Comparison of ENCODE assay signal across 24 cellular contexts in genomic region chr4:140247237-140247636, GRCh38.
"Had no signal": no experiment of that assay in that cellular context is flagged by ENCODE, and none has a peak within 500 bp of the region (broad histone marks: within the 10 kb centered on the region; RNA-seq: fewer than 3 reads in every experiment).

No MANE protein-coding gene starts in this region.

- DNase-seq: activated CD4-positive, alpha-beta memory T cell treated with anti-CD3 and anti-CD28 coated beads, Interleukin-2, amount 10 ng/mL, durations not matched to agents 7 days and 5 days; activated CD4-positive, alpha-beta T cell treated with anti-CD3 and anti-CD28 coated beads, Interleukin-2, amount 10 ng/mL, durations not matched to agents 7 days and 5 days; activated CD4-positive, CD25-positive, alpha-beta regulatory T cell; activated gamma-delta T cell treated with Interleukin-2 at 50 U/mL for 16 hours; activated naive CD4-positive, alpha-beta T cell treated with anti-CD3 and anti-CD28 coated beads, Interleukin-2, amount 10 ng/mL, durations not matched to agents 7 days and 5 days; activated naive CD8-positive, alpha-beta T cell treated with anti-CD3 and anti-CD28 coated beads for 36 hours; activated T-cell treated with anti-CD3 and anti-CD28 coated beads for 4 hours; activated T-cell treated with anti-CD3 and anti-CD28 coated beads, Interleukin-2, amount 50 U/mL, for 48 hours; brain microvascular endothelial cell; MM.1S; NCI-H1092 treated with DMSO at 0.1 percent for 48 hours; NCI-H1417 treated with DMSO at 0.1 percent for 48 hours; NCI-H1694 treated with DMSO at 0.1 percent for 48 hours; NCI-H2029 treated with DMSO at 0.1 percent for 48 hours; NCI-H345; NCI-H510A; NCI-H69; PC-9; SIG-M5; T-cell; T-helper 2 cell; T1000 had no signal

- H2AFZ ChIP-seq: PC-9 had no signal

- H3K4me2 ChIP-seq: KMS-11, PC-9 had no signal

- H3K36me3 ChIP-seq: brain microvascular endothelial cell, cardiac muscle cell had no signal

- H3K27ac ChIP-seq: brain microvascular endothelial cell, cardiac muscle cell, KMS-11, PC-9 had no signal

- ATAC-seq: T-cell had no signal

- H3K9ac ChIP-seq: KMS-11 had no signal

- H3K27me3 ChIP-seq: brain microvascular endothelial cell, cardiac muscle cell had no signal

- H3K4me3 ChIP-seq: cardiac muscle cell, PC-9 had no signal
